1 cellular context compared by ENCODE assay signal in genomic region chr1:167635941-167636340, GRCh38.
TF ChIP-seq lines count a peak whose summit lies in the region.

No MANE protein-coding gene starts in this region.

TF ChIP-seq in GM23338, 12 proteins besides CTCF, POLR2A, EP300 and RAD21 (continued from another document):
- TF ChIP-seq REST (IDR thresholded peaks at IDR 0.05; ENCODE audit: unreplicated experiment): no peak
- TF ChIP-seq EZH2 (IDR thresholded peaks at IDR 0.05; ENCODE audit: low read depth, unreplicated experiment): no peak
- TF ChIP-seq NANOG (IDR thresholded peaks at IDR 0.05; ENCODE audit: borderline replicate concordance): no peak
- TF ChIP-seq ETS1 (IDR thresholded peaks at IDR 0.05): no peak
- no peak for TF ChIP-seq ZNF114 (CRISPR knock-in tag; IDR thresholded peaks at IDR 0.05)
- TF ChIP-seq POLR2AphosphoS5 (IDR thresholded peaks at IDR 0.05; ENCODE audit: low read depth): no peak
- TF ChIP-seq STAT1 (IDR thresholded peaks at IDR 0.05; ENCODE audit: unreplicated experiment): no peak
- no peak for TF ChIP-seq ZNF331 (CRISPR knock-in tag; IDR thresholded peaks at IDR 0.05; ENCODE audit: low read depth)
- no peak for TF ChIP-seq ZNF462 (CRISPR knock-in tag; IDR thresholded peaks at IDR 0.05)
